8 cellular contexts compared by ENCODE assay signal in genomic region chr2:74715071-74715791, GRCh38.
A peak's percentile ranks its signal among the peaks of the same experiment; 100 is the strongest.
DNase-seq lines count a peak whose midpoint lies in the region; ATAC-seq, FAIRE-seq and TF ChIP-seq lines count a peak whose summit lies in the region.

No MANE protein-coding gene starts in this region.

- ATAC-seq in GM21515 (IDR thresholded peaks at IDR 0.05; ENCODE audit: unreplicated experiment): peak; percentile 90

- no peak for TF ChIP-seq EP300 in esophagus muscularis mucosa (IDR thresholded peaks at IDR 0.05)

- H3K9ac ChIP-seq in HUES6 (ENCODE audit: low read length) (peak overlapping the region; percentile 47), OCI-LY3 (ENCODE audit: low read length) (peak overlapping the region; percentile 42)

- H3K36me3 ChIP-seq in HUES6 (ENCODE audit: control insufficient read depth, insufficient read depth, low read length): no peaks in the 10 kb centered on the region
- no peaks in the 10 kb centered on the region for H3K36me3 ChIP-seq in OCI-LY3 (replicated peaks; ENCODE audit: low read depth, low read length)
- H3K36me3 ChIP-seq in esophagus muscularis mucosa: no peaks in the 10 kb centered on the region

- TF ChIP-seq CTCF in D721Med (IDR thresholded peaks at IDR 0.05; ENCODE audit: insufficient read depth, missing control alignments) (peak; percentile 96), OCI-LY3 (IDR thresholded peaks at IDR 0.05; ENCODE audit: low read depth, low read length) (peak; percentile 96), esophagus muscularis mucosa (IDR thresholded peaks at IDR 0.05) (peak; percentile 80 to 92 (median 91))

- no peak for FAIRE-seq in D721Med (lab: Jason Lieb, UNC)

- peaks cover 38% of the 10 kb centered on the region for H3K27me3 ChIP-seq in HUES6 (ENCODE audit: control insufficient read depth, insufficient read depth, low read length)
- H3K27me3 ChIP-seq in OCI-LY3 (ENCODE audit: low read depth, low read length): peaks cover 40% of the 10 kb centered on the region
- peaks cover 0 to 19% (median 0%) of the 10 kb centered on the region in 4 donors for H3K27me3 ChIP-seq in esophagus muscularis mucosa

- no peak for TF ChIP-seq POLR2A in esophagus muscularis mucosa (IDR thresholded peaks at IDR 0.05; ENCODE audit: low read depth)

- DNase-seq in D721Med (ENCODE audit: insufficient read length, low spot score) (peak; percentile 52), esophagus muscularis mucosa (ENCODE audit: extremely low spot score) (peak; percentile 96), myocyte (ENCODE audit: low read depth) (peak; percentile 83)
- peak; percentile 83 for DNase-seq in activated T-cell treated with anti-CD3 and anti-CD28 coated beads, Interleukin-2, amount 50 U/mL, for 1 hour
- peak; percentile 63 for DNase-seq in stimulated activated CD8-positive, alpha-beta memory T cell treated with anti-CD3 and anti-CD28 coated beads, Interleukin-7, amount 100 ng/mL, for 24 hours (ENCODE audit: low read depth)

- no peaks in the 10 kb centered on the region for H4K20me1 ChIP-seq in OCI-LY3 (ENCODE audit: insufficient read depth, low read length)

- H3K4me1 ChIP-seq in HUES6 (ENCODE audit: control insufficient read depth, insufficient read depth, low read length) (no peaks in the 10 kb centered on the region), OCI-LY3 (ENCODE audit: low read length) (peaks cover 5% of the 10 kb centered on the region), esophagus muscularis mucosa (peaks cover 5 to 14% (median 12%) of the 10 kb centered on the region in 4 donors)

- H3K27ac ChIP-seq in HUES6 (ENCODE audit: low read depth, low read length): no peak overlapping the region
- no peak overlapping the region for H3K27ac ChIP-seq in OCI-LY3 (ENCODE audit: low read length)
- H3K27ac ChIP-seq in esophagus muscularis mucosa (replicated peaks in 1 of 4): peak overlapping the region; percentile 34 to 77 (median 72)

- peak overlapping the region; percentile 92 for H2AFZ ChIP-seq in OCI-LY3 (ENCODE audit: low read depth, low read length)

- peak overlapping the region; percentile 99 for H3K4me2 ChIP-seq in OCI-LY3 (ENCODE audit: low read length)

- no peaks in the 10 kb centered on the region for H3K79me2 ChIP-seq in OCI-LY3 (ENCODE audit: low read length)

- no peaks in the 10 kb centered on the region for H3K9me3 ChIP-seq in HUES6 (ENCODE audit: control insufficient read depth, insufficient read depth, low read depth, low read length)
- no peaks in the 10 kb centered on the region for H3K9me3 ChIP-seq in OCI-LY3 (ENCODE audit: insufficient read depth, low read length)
- H3K9me3 ChIP-seq in esophagus muscularis mucosa: no peaks in the 10 kb centered on the region

- intact Hi-C loops in esophagus muscularis mucosa (cut with DNase I): loop anchor here (1.0 kb wide), 1 partner anchor 161 kb away; no protein-coding TSS in a partner anchor

- peak overlapping the region; percentile 67 for H3K4me3 ChIP-seq in HUES6 (ENCODE audit: low read depth, low read length)
- H3K4me3 ChIP-seq in OCI-LY3 (ENCODE audit: low read length): peak overlapping the region; percentile 85
- peak overlapping the region; percentile 55 to 65 (median 57) for H3K4me3 ChIP-seq in esophagus muscularis mucosa

- WGBS in esophagus muscularis mucosa: 1% methylated on average over 35 of the region's 56 CpGs

Comparison
In these comparisons a context has a peak if more than half of its experiments do, and no peak if none do; other contexts are left out.
1. H3K27ac ChIP-seq: peak in esophagus muscularis mucosa (4 of 4); none in HUES6 (single experiment) and OCI-LY3 (single experiment).
2. Peak in every context shown above with its lines, with median percentiles within 50 percentile points of each other: DNase-seq, CTCF ChIP-seq and H3K4me3 ChIP-seq.